Comparison of ENCODE assay signal across 13 cellular contexts in genomic region chr1:19758227-19758830, GRCh38. TPM values are rescaled to one million over a fixed set of nuclear protein-coding genes. Genes with fewer than 3 reads are reported as not detected.
DNase-seq lines count a peak whose midpoint lies in the region; ATAC-seq, FAIRE-seq and TF ChIP-seq lines count a peak whose summit lies in the region.
"Had no signal": no experiment of that assay in that cellular context is flagged by ENCODE, and none has a peak within 500 bp of the region (broad histone marks: within the 10 kb centered on the region; RNA-seq: fewer than 3 reads in every experiment).

No MANE protein-coding gene starts in this region.

- H3K27me3 ChIP-seq in BLaER1 (no peaks in the 10 kb centered on the region), MG63 (no peaks in the 10 kb centered on the region), mammary epithelial cell (ENCODE audit: insufficient read depth, low read length) (no peaks in the 10 kb centered on the region), mesendoderm (ENCODE audit: insufficient read depth, low read length, poor library complexity) (no peaks in the 10 kb centered on the region)

- DNase-seq in MG63: peak; percentile 70
- peak; percentile 59 for DNase-seq in mammary epithelial cell
- DNase-seq in mesendoderm: peak; percentile 14
- no peak for DNase-seq in kidney
- DNase-seq in activated naive CD4-positive, alpha-beta T cell (lab: John Stamatoyannopoulos, UW): no peak
- no peak for DNase-seq in cerebellar nuclear complex (lab: John Stamatoyannopoulos, UW)
- DNase-seq: activated CD8-positive, alpha-beta T cell treated with anti-CD3 and anti-CD28 coated beads for 36 hours; CD8-positive, alpha-beta memory T cell; lower lobe of right lung; NCI-H446 had no signal

- FAIRE-seq in kidney (lab: Jason Lieb, UNC): no peak

- H3K23ac ChIP-seq in mesendoderm (ENCODE audit: low read length): no peak overlapping the region

- no peak for ATAC-seq in HG03442 (IDR thresholded peaks at IDR 0.05; ENCODE audit: unreplicated experiment)
- ATAC-seq: activated CD8-positive, alpha-beta T cell treated with anti-CD3 and anti-CD28 coated beads for 36 hours; lower lobe of right lung had no signal

- no peak overlapping the region for H2BK120ac ChIP-seq in mesendoderm (ENCODE audit: low read depth, low read length)

- H2BK15ac ChIP-seq in mesendoderm (replicated peaks; ENCODE audit: low read depth): no peak overlapping the region

- dilution Hi-C loops in mammary epithelial cell (cut with HindIII; ENCODE audit: low sequenced_read_pairs): loop anchor here (5.0 kb wide), 1 partner anchor 61 kb away; no protein-coding TSS in a partner anchor

- peaks cover 62% of the 10 kb centered on the region for H3K4me1 ChIP-seq in BLaER1
- H3K4me1 ChIP-seq in mammary epithelial cell (ENCODE audit: insufficient read depth, low read length): peaks cover 16% of the 10 kb centered on the region
- H3K4me1 ChIP-seq in mesendoderm (ENCODE audit: control insufficient read depth, low read depth, low read length): no peaks in the 10 kb centered on the region
- H3K4me1 ChIP-seq in kidney (ENCODE audit: control insufficient read depth in 1 of 2, insufficient read depth in 1 of 2, low read depth in 1 of 2, low read length in 2 of 2): no peaks in the 10 kb centered on the region
- H3K4me1 ChIP-seq: lower lobe of right lung had no signal

- H2AFZ ChIP-seq in mammary epithelial cell (ENCODE audit: low read depth, low read length): no peak overlapping the region

- H3K56ac ChIP-seq in mesendoderm (ENCODE audit: low read length): no peak overlapping the region

- H2BK5ac ChIP-seq in mesendoderm (ENCODE audit: low read length): no peak overlapping the region

- H3K79me2 ChIP-seq in mammary epithelial cell (ENCODE audit: insufficient read depth, low read length): no peaks in the 10 kb centered on the region
- no peaks in the 10 kb centered on the region for H3K79me2 ChIP-seq in mesendoderm (ENCODE audit: control insufficient read depth, insufficient read depth, low read length)

- intact Hi-C loops in mammary epithelial cell (cut with micrococcal nuclease) (no loop called here), kidney (cut with DNase I) (no loop called here)

- H4K20me1 ChIP-seq in BLaER1 (peaks cover 19% of the 10 kb centered on the region; the same call in 1 of the 2 replicates), mammary epithelial cell (ENCODE audit: insufficient read depth, low read length) (no peaks in the 10 kb centered on the region)

- BruUV-seq in mammary epithelial cell (replicated peaks; lab: Mats Ljungman, UMichigan): no TSS peak

- H3K4me2 ChIP-seq in BLaER1 (peak overlapping the region; percentile 78), mammary epithelial cell (ENCODE audit: insufficient read depth, low read depth, low read length) (no peak overlapping the region), mesendoderm (ENCODE audit: low read length) (no peak overlapping the region)

- H3K27ac ChIP-seq in BLaER1: no peak overlapping the region
- no peak overlapping the region for H3K27ac ChIP-seq in mammary epithelial cell (ENCODE audit: insufficient read depth, low read depth, low read length)
- no peak overlapping the region for H3K27ac ChIP-seq in mesendoderm (ENCODE audit: low read depth, low read length)
- H3K27ac ChIP-seq in kidney (ENCODE audit: low read depth in 2 of 2, low read length in 2 of 2): no peak overlapping the region
- H3K27ac ChIP-seq: KMS-11, lower lobe of right lung had no signal

- H3K79me1 ChIP-seq in mesendoderm (ENCODE audit: low read length): no peaks in the 10 kb centered on the region

- H2AK5ac ChIP-seq in mesendoderm (ENCODE audit: low read length): no peak overlapping the region

- no peak overlapping the region for H3K4ac ChIP-seq in mesendoderm (ENCODE audit: low read depth, low read length)

- no peak overlapping the region for H3K18ac ChIP-seq in mesendoderm (ENCODE audit: low read length)

- in situ Hi-C loops in mammary epithelial cell (cut with MboI; ENCODE audit: low sequenced_read_pairs in 2 of 2): no loop called here

- H3K36me3 ChIP-seq in BLaER1 (peaks cover 26% of the 10 kb centered on the region), MG63 (no peaks in the 10 kb centered on the region), mammary epithelial cell (ENCODE audit: insufficient read depth, low read length) (no peaks in the 10 kb centered on the region), mesendoderm (ENCODE audit: control insufficient read depth, insufficient read depth, low read length) (no peaks in the 10 kb centered on the region), kidney (ENCODE audit: control insufficient read depth in 1 of 2, insufficient read depth in 2 of 2, low read length in 2 of 2) (no peaks in the 10 kb centered on the region)

- TF ChIP-seq CTCF in mammary epithelial cell (conservative IDR thresholded peaks at IDR 0.05 in 1 of 2, IDR thresholded peaks at IDR 0.05 in 1 of 2; ENCODE audit: extremely low read depth in 1 of 2, insufficient read depth in 1 of 2, low read depth in 1 of 2, low read length in 2 of 2): no peak
- no peak for TF ChIP-seq CTCF in kidney (IDR thresholded peaks at IDR 0.05; ENCODE audit: borderline replicate concordance, extremely low read depth, insufficient read depth)

- no peak overlapping the region for H3K9ac ChIP-seq in BLaER1
- H3K9ac ChIP-seq in mammary epithelial cell (ENCODE audit: insufficient read depth, low read length): no peak overlapping the region
- H3K9ac ChIP-seq in mesendoderm (ENCODE audit: low read length): no peak overlapping the region
- H3K9ac ChIP-seq in kidney (ENCODE audit: low read length in 2 of 2): no peak overlapping the region
- H3K9ac ChIP-seq: KMS-11 had no signal

- H3K9me3 ChIP-seq in BLaER1 (no peaks in the 10 kb centered on the region), MG63 (no peaks in the 10 kb centered on the region), mammary epithelial cell (replicated peaks; ENCODE audit: insufficient read depth, low read length) (no peaks in the 10 kb centered on the region), kidney (ENCODE audit: control insufficient read depth in 1 of 2, low read length in 2 of 2) (peaks cover 0 to 4% of the 10 kb centered on the region in 2 donors)
- H3K9me3 ChIP-seq: lower lobe of right lung had no signal

- no peak overlapping the region for H3K4me3 ChIP-seq in BLaER1
- H3K4me3 ChIP-seq in MG63: no peak overlapping the region
- no peak overlapping the region for H3K4me3 ChIP-seq in mammary epithelial cell (replicated peaks in 1 of 3; ENCODE audit: insufficient read depth in 1 of 3, low read depth in 2 of 3, low read length in 3 of 3)
- H3K4me3 ChIP-seq in mesendoderm (ENCODE audit: low read length): no peak overlapping the region
- no peak overlapping the region for H3K4me3 ChIP-seq in kidney (ENCODE audit: low read length in 2 of 2)
- H3K4me3 ChIP-seq: lower lobe of right lung had no signal

- H4K8ac ChIP-seq in mesendoderm (ENCODE audit: low read depth, low read length): no peak overlapping the region

- 47% methylated on average over 7 of the region's 7 CpGs for WGBS in mammary epithelial cell (ENCODE audit: low coverage, missing lambda C conversion rate)
- WGBS in mesendoderm (ENCODE audit: extremely low coverage, insufficient coverage, low lambda C conversion rate): no CpG with 5 or more reads among the region's 7 CpGs

- CTCF ChIA-PET in mammary epithelial cell (lab: Charles Lee; ENCODE audit: low non-redundant PET): interaction anchor here (0.6 kb wide), 1 partner anchor 1166 kb away, joined by 4 read pairs; no protein-coding TSS in a partner anchor

- no peak overlapping the region for H4K5ac ChIP-seq in mesendoderm (ENCODE audit: low read length)

RNA-seq across cellular contexts. Expression of gene TMCO4, which starts 41.4 kb away (rescaled TPM):
- 12.8 and 25.8 TPM in 2 replicates for total RNA-seq in MG63 (2014; rRNA removed; shearing (Covaris generic); ENCODE audit: low replicate concordance)
- total RNA-seq in mammary epithelial cell (10 to 100 TPM in 1 of 2 donors, 1 to 10 TPM in 1; 5.7 to 16.2 TPM), kidney (36.5 TPM)
- polyA plus RNA-seq in mammary epithelial cell (4.5 TPM), kidney (ENCODE audit: insufficient read depth, low read depth, low replicate concordance) (35.0 TPM)
- 3.3 TPM for polyA minus RNA-seq in mammary epithelial cell
- polyA plus RNA-seq in mesendoderm (2013, experiment 1 of 2): 7.0 TPM
- polyA plus RNA-seq in mesendoderm (2013, experiment 2 of 2): 8.0 TPM

RNA-seq across cellular contexts. Expression of gene RNF186, which starts 56.8 kb away (rescaled TPM):
- not detected in 2 replicates for total RNA-seq in MG63 (2014; rRNA removed; shearing (Covaris generic); ENCODE audit: low replicate concordance)
- total RNA-seq in mammary epithelial cell (not detected), kidney (2.7 TPM)
- polyA plus RNA-seq in mammary epithelial cell (not detected), kidney (ENCODE audit: insufficient read depth, low read depth, low replicate concordance) (111 TPM)
- not detected for polyA minus RNA-seq in mammary epithelial cell
- not detected for polyA plus RNA-seq in mesendoderm (2013, experiment 1 of 2)
- polyA plus RNA-seq in mesendoderm (2013, experiment 2 of 2): not detected
- total RNA-seq: activated CD8-positive, alpha-beta T cell treated with anti-CD3 and anti-CD28 coated beads for 36 hours; CD8-positive, alpha-beta memory T cell; lower lobe of right lung had no signal
- polyA plus RNA-seq: CD8-positive, alpha-beta memory T cell had no signal

Comparison
In these comparisons a context has a peak if more than half of its experiments do, and no peak if none do; other contexts are left out.
1. DNase-seq: peak in MG63 (single experiment), mammary epithelial cell (single experiment) and mesendoderm (single experiment); none in kidney (single experiment), activated naive CD4-positive, alpha-beta T cell (0 of 4) and cerebellar nuclear complex (0 of 2).